30 cellular contexts compared by ENCODE assay signal in the genomic region with DNA sequence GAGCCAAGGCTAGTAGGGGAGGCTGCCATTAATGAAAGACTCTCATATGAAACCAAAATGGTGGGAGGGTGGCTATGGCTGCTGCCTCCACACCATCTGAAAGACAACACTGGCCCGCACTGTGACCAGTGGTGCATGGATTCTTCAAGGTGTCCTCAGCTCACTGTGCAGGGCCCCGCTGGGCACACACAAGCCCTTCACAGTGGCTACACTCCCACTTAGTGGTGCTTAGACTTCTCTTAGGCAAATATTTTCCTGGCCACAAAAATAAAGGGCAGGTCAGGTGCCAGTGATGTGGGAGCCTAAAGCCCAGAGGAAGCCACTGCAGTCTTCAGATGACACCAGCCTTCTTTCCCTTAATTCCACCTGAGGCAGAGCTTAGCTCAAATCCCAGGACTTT. TPM values are rescaled to one million over a fixed set of nuclear protein-coding genes. Genes with fewer than 3 reads are reported as not detected.
"Had no signal": no experiment of that assay in that cellular context is flagged by ENCODE, and none has a peak within 500 bp of the region (broad histone marks: within the 10 kb centered on the region; RNA-seq: fewer than 3 reads in every experiment).

No MANE protein-coding gene starts in this region.

- H2AFZ ChIP-seq: PC-9 had no signal

- H3K27me3 ChIP-seq: ascending aorta, cardiac muscle cell had no signal

- H3K4me2 ChIP-seq: PC-9 had no signal

- DNase-seq: activated B cell treated with CpG ODN at 0.5 μM for 24 hours; activated CD4-positive, alpha-beta memory T cell treated with anti-CD3 and anti-CD28 coated beads, Interleukin-2, amount 10 ng/mL, durations not matched to agents 7 days and 5 days; activated CD4-positive, alpha-beta T cell treated with anti-CD3 and anti-CD28 coated beads for 1 hour; activated CD4-positive, alpha-beta T cell treated with anti-CD3 and anti-CD28 coated beads for 48 hours; activated gamma-delta T cell; activated naive CD4-positive, alpha-beta T cell treated with Interleukin-2 at 50 U/mL for 16 hours; activated naive CD8-positive, alpha-beta T cell treated with anti-CD3 and anti-CD28 coated beads, Interleukin-2, amount 10 ng/mL, durations not matched to agents 7 days and 5 days; activated T-cell treated with anti-CD3 and anti-CD28 coated beads, Interleukin-2, amount 50 U/mL, for 24 hours; amygdala; NCI-H1092 treated with DMSO at 0.1 percent for 48 hours; NCI-H1417; NCI-H146; NCI-H187; NCI-H2081 treated with DMSO at 0.1 percent for 48 hours; NCI-H226; NCI-H446 treated with DMSO at 0.1 percent for 48 hours; NCI-H526; NCI-H748 treated with DMSO at 0.1 percent for 48 hours; PC-9; Right ventricle myocardium superior; SW 1271; T-helper 1 cell; T-helper 2 cell; T-helper 9 cell had no signal

- H3K27ac ChIP-seq: ascending aorta, cardiac muscle cell, PC-9, VCaP had no signal

- H3K4me1 ChIP-seq: ascending aorta had no signal

- ATAC-seq: K562 had no signal

- H3K9me3 ChIP-seq: ascending aorta had no signal

- FAIRE-seq: K562 had no signal

- H3K4me3 ChIP-seq: ascending aorta, cardiac muscle cell, K562, PC-9 had no signal

- H3K36me3 ChIP-seq: ascending aorta, cardiac muscle cell had no signal

RNA-seq across cellular contexts. Expression of a gene that starts 38.1 kb away (rescaled TPM):
- total RNA-seq: activated B cell treated with CpG ODN at 0.5 μM for 24 hours; activated CD8-positive, alpha-beta memory T cell treated with anti-CD3 and anti-CD28 coated beads for 36 hours; activated naive CD8-positive, alpha-beta T cell treated with anti-CD3 and anti-CD28 coated beads, Interleukin-2, amount 10 ng/mL, durations not matched to agents 7 days and 5 days; K562; OCI-LY7 had no signal
- polyA plus RNA-seq: K562 had no signal
